21 cellular contexts compared by ENCODE assay signal in genomic region chr20:64150756-64151633, GRCh38. TPM values are rescaled to one million over a fixed set of nuclear protein-coding genes. Genes with fewer than 3 reads are reported as not detected.
DNase-seq lines count a peak whose midpoint lies in the region; ATAC-seq and TF ChIP-seq lines count a peak whose summit lies in the region.
"Had no signal": no experiment of that assay in that cellular context is flagged by ENCODE, and none has a peak within 500 bp of the region (broad histone marks: within the 10 kb centered on the region; RNA-seq: fewer than 3 reads in every experiment).

No MANE protein-coding gene starts in this region.

- TF ChIP-seq CTCF in right atrium auricular region (IDR thresholded peaks at IDR 0.05) (no peak), chondrocyte (IDR thresholded peaks at IDR 0.05) (no peak), upper lobe of right lung (IDR thresholded peaks at IDR 0.05) (no peak)

- peak overlapping the region; percentile 53 for H2AK5ac ChIP-seq in neuronal stem cell (ENCODE audit: low read depth, low read length)

- H3K9ac ChIP-seq in neuronal stem cell (ENCODE audit: low read depth, low read length, poor library complexity) = no peak overlapping the region

- no peak overlapping the region for H3K23ac ChIP-seq in neuronal stem cell (ENCODE audit: low read depth, low read length, poor library complexity)

- H3K4me1 ChIP-seq in right atrium auricular region (no peaks in the 10 kb centered on the region), neuronal stem cell (ENCODE audit: control insufficient read depth in 2 of 2, insufficient read depth in 1 of 2, low read depth in 1 of 2, low read length in 2 of 2) (peaks cover 6 to 34% of the 10 kb centered on the region in 2 donors), upper lobe of right lung (no peaks in the 10 kb centered on the region)

- H2BK15ac ChIP-seq in neuronal stem cell (ENCODE audit: low read length) = no peak overlapping the region

- H3K27ac Mint-ChIP-seq in chondrocyte (ENCODE audit: unreplicated experiment) = no peak overlapping the region

- H3K27ac ChIP-seq in right atrium auricular region (no peak overlapping the region), neuronal stem cell (replicated peaks; ENCODE audit: low read length) (peak overlapping the region; percentile 41), upper lobe of right lung (no peak overlapping the region)
- H3K27ac ChIP-seq: PC-9 had no signal

- H4K8ac ChIP-seq in neuronal stem cell (ENCODE audit: low read depth, low read length) = no peak overlapping the region

- intact Hi-C loops in Right ventricle myocardium superior (cut with DNase I) = no loop called here
- intact Hi-C loops in upper lobe of right lung (cut with DNase I) = no loop called here

- H3K27me3 Mint-ChIP-seq in chondrocyte (ENCODE audit: low read depth) = peaks cover 19% of the 10 kb centered on the region

- no peak overlapping the region for H3K4me2 ChIP-seq in neuronal stem cell (ENCODE audit: insufficient read depth, low read length, poor library complexity, severe bottlenecking)

- no peak overlapping the region for H2AFZ ChIP-seq in neuronal stem cell (ENCODE audit: low read length)
- H2AFZ ChIP-seq: PC-9 had no signal

- no peak overlapping the region for H3K4me3 Mint-ChIP-seq in chondrocyte (ENCODE audit: unreplicated experiment)
- H3K4me3 Mint-ChIP-seq: CD4-positive, alpha-beta memory T cell had no signal

- no peaks in the 10 kb centered on the region for H3K9me3 Mint-ChIP-seq in chondrocyte (ENCODE audit: low read depth)

- H2BK120ac ChIP-seq in neuronal stem cell (ENCODE audit: low read depth, low read length) = no peak overlapping the region

- H3K4me1 Mint-ChIP-seq in chondrocyte (ENCODE audit: low read depth) = no peaks in the 10 kb centered on the region
- H3K4me1 Mint-ChIP-seq: CD4-positive, alpha-beta memory T cell had no signal

- WGBS in neuronal stem cell (ENCODE audit: extremely low coverage in 2 of 2, insufficient read length in 2 of 2, insufficient replicate concordance in 1 of 2), 2 donors = no CpG with 5 or more reads among the region's 13 CpGs

- no peaks in the 10 kb centered on the region for H3K36me3 Mint-ChIP-seq in chondrocyte (ENCODE audit: low read depth)
- H3K36me3 Mint-ChIP-seq: CD4-positive, alpha-beta memory T cell had no signal

- no peaks in the 10 kb centered on the region for H3K27me3 ChIP-seq in right atrium auricular region
- no peaks in the 10 kb centered on the region for H3K27me3 ChIP-seq in neuronal stem cell (ENCODE audit: control insufficient read depth in 3 of 3, insufficient read depth in 3 of 3, low read depth in 1 of 3, low read length in 3 of 3)
- H3K27me3 ChIP-seq in upper lobe of right lung = peaks cover 11% of the 10 kb centered on the region

- H3K9me3 ChIP-seq in right atrium auricular region (no peaks in the 10 kb centered on the region), neuronal stem cell (replicated peaks in 1 of 2; ENCODE audit: control insufficient read depth in 2 of 2, insufficient read depth in 1 of 2, low read depth in 1 of 2, low read length in 2 of 2) (peaks cover under 1 to 7% of the 10 kb centered on the region in 2 donors), upper lobe of right lung (no peaks in the 10 kb centered on the region)

- no peak overlapping the region for H4K91ac ChIP-seq in neuronal stem cell (ENCODE audit: low read depth, low read length, poor library complexity)

- H3K4ac ChIP-seq in neuronal stem cell (ENCODE audit: low read length) = no peak overlapping the region

- peak overlapping the region; percentile 65 for H3K18ac ChIP-seq in neuronal stem cell (ENCODE audit: low read length)

- ATAC-seq in Right ventricle myocardium superior (ENCODE audit: poor library complexity) (no peak), upper lobe of right lung (no peak), GM21390 (IDR thresholded peaks at IDR 0.05; ENCODE audit: unreplicated experiment) (no peak), GM19395 (IDR thresholded peaks at IDR 0.05; ENCODE audit: unreplicated experiment) (no peak)

- DNase-seq in Right ventricle myocardium superior (peak; percentile 16), right atrium auricular region (ENCODE audit: low spot score) (no peak), chondrocyte (ENCODE audit: low spot score) (peak; percentile 55), neuronal stem cell (ENCODE audit: low spot score) (no peak), upper lobe of right lung (peak; percentile 56), 8988T (no peak)
- DNase-seq: Calu3; CD4-positive, alpha-beta memory T cell; GF-D8; Kasumi-1; MM.1S; NCI-H1092; NCI-H146; NCI-H2029 treated with DMSO at 0.1 percent for 48 hours; NCI-H2171; NCI-H526; PC-9 had no signal

- H2BK12ac ChIP-seq in neuronal stem cell (ENCODE audit: low read length) = no peak overlapping the region

- H3K79me1 ChIP-seq in neuronal stem cell (ENCODE audit: low read depth, low read length) = peaks cover 3% of the 10 kb centered on the region

- no peaks in the 10 kb centered on the region for H3K36me3 ChIP-seq in right atrium auricular region
- H3K36me3 ChIP-seq in neuronal stem cell (replicated peaks in 1 of 2; ENCODE audit: control insufficient read depth in 2 of 2, insufficient read depth in 2 of 2, low read length in 2 of 2) = no peaks in the 10 kb centered on the region
- no peaks in the 10 kb centered on the region for H3K36me3 ChIP-seq in upper lobe of right lung

- H3K4me3 ChIP-seq in right atrium auricular region (no peak overlapping the region), neuronal stem cell (ENCODE audit: low read length in 2 of 2) (no peak overlapping the region), upper lobe of right lung (no peak overlapping the region)
- H3K4me3 ChIP-seq: PC-9 had no signal

- H2BK5ac ChIP-seq in neuronal stem cell (ENCODE audit: low read length) = no peak overlapping the region

- no peak overlapping the region for H3K14ac ChIP-seq in neuronal stem cell (ENCODE audit: low read length)

RNA-seq across cellular contexts. Expression of gene MYT1, which starts 13.3 kb away (rescaled TPM):
- total RNA-seq in Right ventricle myocardium superior = 0.40 TPM
- under 1 TPM in 1 of 2 donors, not detected in 1; 0.15 TPM for total RNA-seq in right atrium auricular region
- not detected in 3 replicates for total RNA-seq in chondrocyte
- polyA plus RNA-seq in neuronal stem cell (2013, experiment 1 of 2) = 3.1 TPM
- 3.2 TPM for polyA plus RNA-seq in neuronal stem cell (2013, experiment 2 of 2)
- 0.12 TPM for total RNA-seq in upper lobe of right lung
- total RNA-seq: CD4-positive, alpha-beta memory T cell; PC-9 had no signal
- polyA plus RNA-seq: BJ; CD4-positive, alpha-beta memory T cell had no signal

RNA-seq across cellular contexts. Expression of gene NPBWR2, which starts 43.6 kb away (rescaled TPM):
- total RNA-seq in Right ventricle myocardium superior (not detected), right atrium auricular region (not detected), chondrocyte (not detected in 3 replicates), upper lobe of right lung (not detected)
- not detected for polyA plus RNA-seq in neuronal stem cell (2013, experiment 1 of 2)
- polyA plus RNA-seq in neuronal stem cell (2013, experiment 2 of 2) = not detected
- total RNA-seq: Calu3; CD4-positive, alpha-beta memory T cell; H4; PC-9 had no signal
- polyA plus RNA-seq: BJ; CD4-positive, alpha-beta memory T cell had no signal

Comparison
In these comparisons a context has a peak if more than half of its experiments do, and no peak if none do; other contexts are left out.
1. DNase-seq: peak in Right ventricle myocardium superior (single experiment), chondrocyte (single experiment) and upper lobe of right lung (single experiment); none in right atrium auricular region (single experiment), neuronal stem cell (single experiment) and 8988T (single experiment).